In genomic region chr2:186399082-186399644, GRCh38 we compare ENCODE assay signal across 17 cellular contexts.
DNase-seq lines count a peak whose midpoint lies in the region; ATAC-seq and TF ChIP-seq lines count a peak whose summit lies in the region.
"Had no signal": no experiment of that assay in that cellular context is flagged by ENCODE, and none has a peak within 500 bp of the region (broad histone marks: within the 10 kb centered on the region; RNA-seq: fewer than 3 reads in every experiment).

No MANE protein-coding gene starts in this region.

- no peaks in the 10 kb centered on the region for H3F3A ChIP-seq in PC-3 (ENCODE audit: low read length, unreplicated experiment)

- POLR2A ChIA-PET in PC-3 (lab: Charles Lee; ENCODE audit: unreplicated experiment): no interaction called here

- H2AFZ ChIP-seq in PC-3 (ENCODE audit: low read length): no peak overlapping the region

- H3K4me1 ChIP-seq in PC-3 (ENCODE audit: insufficient read depth, low read length): no peaks in the 10 kb centered on the region

- no peak overlapping the region for H3K27ac Mint-ChIP-seq in Calu3 (ENCODE audit: unreplicated experiment)

- no peaks in the 10 kb centered on the region for H3K9me3 ChIP-seq in PC-3 (ENCODE audit: low read length)

- no peak overlapping the region for H3K4me3 Mint-ChIP-seq in Calu3 (ENCODE audit: low read depth, unreplicated experiment)
- H3K4me3 Mint-ChIP-seq: neural crest cell had no signal

- H3K27me3 ChIP-seq in PC-3 (ENCODE audit: low read length): no peaks in the 10 kb centered on the region

- no peaks in the 10 kb centered on the region for H3K79me2 ChIP-seq in PC-3 (ENCODE audit: low read length)

- peaks cover 3% of the 10 kb centered on the region for H3K9me3 Mint-ChIP-seq in Calu3 (ENCODE audit: low read depth, unreplicated experiment)

- no peaks in the 10 kb centered on the region for H3K4me1 Mint-ChIP-seq in Calu3 (ENCODE audit: low read depth, unreplicated experiment)
- H3K4me1 Mint-ChIP-seq: neural crest cell had no signal

- TF ChIP-seq CTCF in Calu3 (IDR thresholded peaks at IDR 0.05; ENCODE audit: unreplicated experiment) (no peak), PC-3 (conservative IDR thresholded peaks at IDR 0.05; ENCODE audit: low read depth, low read length) (no peak)

- H3K27ac ChIP-seq in PC-3 (ENCODE audit: low read length): no peak overlapping the region
- H3K27ac ChIP-seq: SK-N-MC had no signal

- DNase-seq in NCI-H446 treated with DMSO at 0.1 percent for 48 hours (lab: John Stamatoyannopoulos, UW) (peak; percentile 20), Calu3 (no peak), PC-3 (no peak), NCI-H524 treated with DMSO at 0.1 percent for 48 hours (lab: John Stamatoyannopoulos, UW) (no peak)
- DNase-seq in activated CD4-positive, CD25-positive, alpha-beta regulatory T cell (lab: John Stamatoyannopoulos, UW): no peak
- DNase-seq: activated CD4-positive, alpha-beta T cell treated with anti-CD3 and anti-CD28 coated beads, Interleukin-2, amount 50 U/mL, for 48 hours; activated T-cell treated with anti-CD3 and anti-CD28 coated beads, Interleukin-2, amount 50 U/mL, for 48 hours; COR-L47; GDM1; head of caudate nucleus; NCI-H187; NCI-H524 had no signal

- CTCF ChIA-PET in Calu3 (lab: Charles Lee) (interaction anchor here (0.7 kb wide), 1 partner anchor 91 kb away, joined by 3 read pairs; no protein-coding TSS in a partner anchor), PC-3 (lab: Charles Lee) (no interaction called here)

- intact Hi-C loops in Calu3 (cut with micrococcal nuclease; ENCODE audit: unreplicated experiment) (no loop called here), PC-3 (cut with micrococcal nuclease) (no loop called here)

- no peaks in the 10 kb centered on the region for H3K36me3 Mint-ChIP-seq in Calu3 (ENCODE audit: insufficient read depth, unreplicated experiment)

- no peaks in the 10 kb centered on the region for H3K9me2 ChIP-seq in PC-3 (replicated peaks; ENCODE audit: low read length)

- no peaks in the 10 kb centered on the region for H3K27me3 Mint-ChIP-seq in Calu3 (ENCODE audit: unreplicated experiment)

- no peak overlapping the region for H3K4me3 ChIP-seq in PC-3 (ENCODE audit: low read length)
- H3K4me3 ChIP-seq: SK-N-MC had no signal

- peak; percentile 93 for ATAC-seq in GM18867 (IDR thresholded peaks at IDR 0.05; ENCODE audit: unreplicated experiment)
- peak; percentile 96 for ATAC-seq in GM21528 (IDR thresholded peaks at IDR 0.05; ENCODE audit: low FRiP score, unreplicated experiment)
- ATAC-seq in HG03060 (IDR thresholded peaks at IDR 0.05; ENCODE audit: low read depth, unreplicated experiment): peak; percentile 75
- no peak for ATAC-seq in PC-3

- no peaks in the 10 kb centered on the region for H4K20me1 ChIP-seq in PC-3 (ENCODE audit: low read length)

- H3K36me3 ChIP-seq in PC-3 (ENCODE audit: low read depth, low read length): no peaks in the 10 kb centered on the region

- H3K4me2 ChIP-seq in PC-3 (ENCODE audit: low read length): no peak overlapping the region

- BruUV-seq in Calu3 (replicated peaks; lab: Mats Ljungman, UMichigan) (no TSS peak), PC-3 (replicated peaks; lab: Mats Ljungman, UMichigan) (no TSS peak)

- no peak overlapping the region for H3K9ac ChIP-seq in PC-3 (ENCODE audit: low read length)
